ENCODE assay signal across 1 cellular context in genomic region chr9:684055-684949, GRCh38.
TF ChIP-seq lines count a peak whose summit lies in the region.

No MANE protein-coding gene starts in this region.

TF ChIP-seq in GM23338, 12 proteins besides CTCF, POLR2A, EP300 and RAD21 (continued from another document):
- TF ChIP-seq ZNF462 (CRISPR knock-in tag; IDR thresholded peaks at IDR 0.05) (no peak), POLR2AphosphoS5 (IDR thresholded peaks at IDR 0.05; ENCODE audit: low read depth) (no peak)
